ENCODE assay signal across 13 cellular contexts in the genomic region with DNA sequence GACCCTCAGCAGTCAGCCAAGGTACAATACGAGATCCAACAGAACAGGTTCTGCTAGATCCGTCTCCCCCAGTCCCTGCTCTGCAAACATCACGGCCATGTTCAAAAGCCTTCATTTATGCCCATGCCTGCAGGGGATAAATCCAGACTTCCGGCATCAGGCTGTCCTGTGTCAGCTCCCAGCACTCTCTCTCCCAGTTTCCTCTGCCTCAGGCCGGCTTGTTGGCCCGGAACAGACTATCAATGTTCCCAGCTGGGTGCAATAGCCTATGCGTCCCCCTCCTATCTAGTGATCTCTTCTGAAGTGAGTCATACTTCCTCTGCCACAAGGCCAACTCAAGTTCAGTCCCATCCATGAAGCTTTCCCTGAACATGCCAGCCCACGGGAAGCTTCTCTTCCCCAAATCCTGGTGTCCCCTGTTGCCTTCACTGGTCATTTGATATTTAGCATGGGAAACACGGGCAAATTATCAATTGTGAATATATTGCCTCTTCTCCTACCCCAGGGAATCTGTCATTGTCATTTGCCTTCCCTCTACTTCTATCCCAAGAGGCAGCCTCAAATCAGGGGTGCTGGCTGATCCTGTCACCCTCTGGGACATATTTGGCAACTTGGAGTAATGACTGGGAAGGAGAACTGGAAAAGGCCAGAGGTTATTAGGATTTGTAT. TPM values are rescaled to one million over a fixed set of nuclear protein-coding genes. Genes with fewer than 3 reads are reported as not detected.
DNase-seq lines count a peak whose midpoint lies in the region; ATAC-seq and TF ChIP-seq lines count a peak whose summit lies in the region.
"Had no signal": no experiment of that assay in that cellular context is flagged by ENCODE, and none has a peak within 500 bp of the region (broad histone marks: within the 10 kb centered on the region; RNA-seq: fewer than 3 reads in every experiment).

No MANE protein-coding gene starts in this region.

- H3K27me3 ChIP-seq in RWPE2 (ENCODE audit: insufficient read depth, poor library complexity, severe bottlenecking), result no peaks in the 10 kb centered on the region
- H3K27me3 ChIP-seq: ascending aorta, neural progenitor cell had no signal

- no peaks in the 10 kb centered on the region for H3K36me3 Mint-ChIP-seq in type B pancreatic cell
- H3K36me3 Mint-ChIP-seq: neural progenitor cell; stimulated activated naive B cell treated with anti-CD40 and anti-IgM and Interleukin-4, amounts not matched to agents 10 μg/mL and 1 μg/mL and 100 μg/mL, for 72 hours had no signal

- peaks cover 59% of the 10 kb centered on the region for H3K27me3 Mint-ChIP-seq in type B pancreatic cell

- DNase-seq in SIG-M5 treated with dmso at 0.1 percent for 504 hours (lab: John Stamatoyannopoulos, UW; ENCODE audit: unreplicated experiment) (peak; percentile 57), SIG-M5 (lab: John Stamatoyannopoulos, UW) (no peak), RWPE2 (ENCODE audit: low spot score) (no peak), foreskin melanocyte (peak; percentile 72), type B pancreatic cell (ENCODE audit: extremely low spot score, unreplicated experiment) (no peak), glomerular visceral epithelial cell (ENCODE audit: extremely low spot score) (no peak), NCI-H2107 treated with DMSO at 0.1 percent for 48 hours (lab: John Stamatoyannopoulos, UW; ENCODE audit: unreplicated experiment) (no peak), NCI-H128 (lab: John Stamatoyannopoulos, UW; ENCODE audit: unreplicated experiment) (no peak)
- DNase-seq: H7; stimulated activated naive B cell treated with anti-CD40 and anti-IgM and Interleukin-4, amounts not matched to agents 10 μg/mL and 1 μg/mL and 100 μg/mL, for 72 hours; T1000 had no signal

- no peaks in the 10 kb centered on the region for H3K36me3 ChIP-seq in RWPE2 (ENCODE audit: low read depth)
- H3K36me3 ChIP-seq: ascending aorta, neural progenitor cell had no signal

- peaks cover 19% of the 10 kb centered on the region for H3K4me1 Mint-ChIP-seq in type B pancreatic cell (ENCODE audit: unreplicated experiment)
- H3K4me1 Mint-ChIP-seq: stimulated activated naive B cell treated with anti-CD40 and anti-IgM and Interleukin-4, amounts not matched to agents 10 μg/mL and 1 μg/mL and 100 μg/mL, for 72 hours had no signal

- ATAC-seq in RWPE2 (ENCODE audit: low read depth), result peak; percentile 73
- ATAC-seq: stimulated activated naive B cell treated with anti-CD40 and anti-IgM and Interleukin-4, amounts not matched to agents 10 μg/mL and 1 μg/mL and 100 μg/mL, for 72 hours had no signal

- H3K4me3 Mint-ChIP-seq in type B pancreatic cell, result peak overlapping the region; percentile 12
- H3K4me3 Mint-ChIP-seq: neural progenitor cell; stimulated activated naive B cell treated with anti-CD40 and anti-IgM and Interleukin-4, amounts not matched to agents 10 μg/mL and 1 μg/mL and 100 μg/mL, for 72 hours had no signal

- no peak for TF ChIP-seq CTCF in RWPE2 (IDR thresholded peaks at IDR 0.05; ENCODE audit: poor library complexity, severe bottlenecking)
- no peak for TF ChIP-seq CTCF in type B pancreatic cell (conservative IDR thresholded peaks at IDR 0.05)

- no peak overlapping the region for H3K27ac ChIP-seq in RWPE2 (ENCODE audit: poor library complexity, severe bottlenecking)
- H3K27ac ChIP-seq: ascending aorta, neural progenitor cell had no signal

- H3K9me3 Mint-ChIP-seq in type B pancreatic cell, result no peaks in the 10 kb centered on the region
- H3K9me3 Mint-ChIP-seq: neural progenitor cell; stimulated activated naive B cell treated with anti-CD40 and anti-IgM and Interleukin-4, amounts not matched to agents 10 μg/mL and 1 μg/mL and 100 μg/mL, for 72 hours had no signal

- no peak overlapping the region for H3K4me3 ChIP-seq in RWPE2 (ENCODE audit: severe bottlenecking)
- H3K4me3 ChIP-seq: ascending aorta, neural progenitor cell had no signal

- no peak overlapping the region for H3K27ac Mint-ChIP-seq in type B pancreatic cell
- H3K27ac Mint-ChIP-seq: neural progenitor cell; stimulated activated naive B cell treated with anti-CD40 and anti-IgM and Interleukin-4, amounts not matched to agents 10 μg/mL and 1 μg/mL and 100 μg/mL, for 72 hours had no signal

- H3K9me3 ChIP-seq in RWPE2 (ENCODE audit: severe bottlenecking), result peaks cover 2% of the 10 kb centered on the region
- H3K9me3 ChIP-seq: ascending aorta had no signal

- H3K4me1 ChIP-seq in RWPE2 (ENCODE audit: insufficient read depth, poor library complexity, severe bottlenecking), result peaks cover 7% of the 10 kb centered on the region
- H3K4me1 ChIP-seq: ascending aorta, neural progenitor cell had no signal

RNA-seq across cellular contexts. Expression of gene CAPN13, which starts 51.1 kb away (rescaled TPM):
- 3.3 and 4.9 TPM in 2 replicates for total RNA-seq in type B pancreatic cell (ENCODE audit: low replicate concordance)
- total RNA-seq: ascending aorta had no signal

Comparison
In these comparisons a context has a peak if more than half of its experiments do, and no peak if none do; other contexts are left out.
1. DNase-seq: peak in SIG-M5 treated with dmso at 0.1 percent for 504 hours (single experiment) and foreskin melanocyte (single experiment); none in SIG-M5 (single experiment), RWPE2 (single experiment), type B pancreatic cell (single experiment), glomerular visceral epithelial cell (single experiment), NCI-H2107 treated with DMSO at 0.1 percent for 48 hours (single experiment) and NCI-H128 (single experiment).